In the genomic region with DNA sequence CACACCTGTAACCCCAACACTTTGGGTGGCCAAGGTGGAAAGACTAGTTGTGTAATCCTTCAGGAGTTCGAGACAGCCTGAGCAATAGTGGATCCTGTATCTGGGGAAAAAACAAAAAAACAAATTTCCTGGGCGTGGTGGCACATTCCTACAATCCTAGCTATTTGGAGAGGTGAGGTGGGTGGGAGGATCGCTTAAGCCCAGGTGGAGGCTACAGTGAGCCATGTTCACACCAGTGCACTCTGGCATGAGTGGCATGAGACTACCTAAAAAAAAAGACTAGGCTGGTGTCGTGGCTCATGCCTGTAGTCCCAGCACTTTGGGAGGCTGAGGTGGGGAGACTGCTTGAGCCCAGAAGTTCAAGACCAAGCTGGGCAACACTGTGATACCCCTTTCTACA, we compare ENCODE assay signal across 23 cellular contexts. TPM values are rescaled to one million over a fixed set of nuclear protein-coding genes. Genes with fewer than 3 reads are reported as not detected.
DNase-seq lines count a peak whose midpoint lies in the region; ATAC-seq, FAIRE-seq and TF ChIP-seq lines count a peak whose summit lies in the region.
"Had no signal": no experiment of that assay in that cellular context is flagged by ENCODE, and none has a peak within 500 bp of the region (broad histone marks: within the 10 kb centered on the region; RNA-seq: fewer than 3 reads in every experiment).

No MANE protein-coding gene starts in this region.

- H3K27ac Mint-ChIP-seq in activated CD8-positive, alpha-beta memory T cell treated with anti-CD3 and anti-CD28 coated beads, Interleukin-2, amount 10 ng/mL, durations not matched to agents 7 days and 5 days = no peak overlapping the region
- H3K27ac Mint-ChIP-seq: activated B cell treated with CpG ODN at 0.5 μM for 24 hours; activated naive CD4-positive, alpha-beta T cell treated with anti-CD3 and anti-CD28 coated beads for 36 hours; dendritic cell treated with granulocyte-macrophage colony-stimulating factor and Interleukin-4, amounts not matched to agents 40 ng/mL and 50 ng/mL, for 4 days; stimulated activated memory B cell treated with anti-CD40 and anti-IgM and Interleukin-4, amounts not matched to agents 10 μg/mL and 1 μg/mL and 100 μg/mL, for 72 hours had no signal

- peaks cover 56% of the 10 kb centered on the region for H3K36me3 Mint-ChIP-seq in activated CD8-positive, alpha-beta memory T cell treated with anti-CD3 and anti-CD28 coated beads, Interleukin-2, amount 10 ng/mL, durations not matched to agents 7 days and 5 days

- TF ChIP-seq POLR2A in H54 (IDR thresholded peaks at IDR 0.05; ENCODE audit: low read depth, low read length) = no peak

- H3K4me1 Mint-ChIP-seq in activated CD8-positive, alpha-beta memory T cell treated with anti-CD3 and anti-CD28 coated beads, Interleukin-2, amount 10 ng/mL, durations not matched to agents 7 days and 5 days = peaks cover 42% of the 10 kb centered on the region

- DNase-seq in activated CD8-positive, alpha-beta memory T cell treated with anti-CD3 and anti-CD28 coated beads, Interleukin-2, amount 10 ng/mL, durations not matched to agents 7 days and 5 days = peak; percentile 7
- DNase-seq in activated CD8-positive, alpha-beta memory T cell treated with anti-CD3 and anti-CD28 coated beads for 24 hours = no peak
- DNase-seq in RWPE2 (ENCODE audit: low spot score) (no peak), sciatic nerve (ENCODE audit: low spot score) (peak; percentile 14), dedifferentiated amniotic fluid mesenchymal stem cell (ENCODE audit: extremely low spot score) (no peak), H54 (ENCODE audit: insufficient read length, low spot score) (no peak), GOT3 (lab: John Stamatoyannopoulos, UW) (no peak)
- DNase-seq: 8988T; activated B cell treated with CpG ODN at 0.5 μM for 24 hours; activated naive CD4-positive, alpha-beta T cell treated with anti-CD3 and anti-CD28 coated beads for 36 hours; activated T-cell treated with anti-CD3 and anti-CD28 coated beads, Interleukin-2, amount 50 U/mL, for 4 hours; CD8-positive, alpha-beta memory T cell; KG1; mesendoderm; MM.1S; natural killer cell; NCI-H1436; NCI-H510A; retina; stimulated activated CD4-positive, alpha-beta T cell treated with anti-CD3 and anti-CD28 coated beads, Interleukin-2, amount 100 ng/mL, for 48 hours had no signal

- peaks cover 91% of the 10 kb centered on the region for H3K36me3 ChIP-seq in RWPE2 (ENCODE audit: low read depth)

- no peak overlapping the region for H3K4me3 Mint-ChIP-seq in activated CD8-positive, alpha-beta memory T cell treated with anti-CD3 and anti-CD28 coated beads, Interleukin-2, amount 10 ng/mL, durations not matched to agents 7 days and 5 days
- H3K4me3 Mint-ChIP-seq: activated B cell treated with CpG ODN at 0.5 μM for 24 hours; activated naive CD4-positive, alpha-beta T cell treated with anti-CD3 and anti-CD28 coated beads for 36 hours; activated T-cell treated with anti-CD3 and anti-CD28 coated beads, Interleukin-2, amount 50 U/mL, for 4 hours; CD8-positive, alpha-beta memory T cell; dendritic cell treated with granulocyte-macrophage colony-stimulating factor and Interleukin-4, amounts not matched to agents 40 ng/mL and 50 ng/mL, for 4 days; natural killer cell; stimulated activated memory B cell treated with anti-CD40 and anti-IgM and Interleukin-4, amounts not matched to agents 10 μg/mL and 1 μg/mL and 100 μg/mL, for 72 hours had no signal

- no peaks in the 10 kb centered on the region for H3K27me3 Mint-ChIP-seq in activated CD8-positive, alpha-beta memory T cell treated with anti-CD3 and anti-CD28 coated beads, Interleukin-2, amount 10 ng/mL, durations not matched to agents 7 days and 5 days
- H3K27me3 Mint-ChIP-seq: activated B cell treated with CpG ODN at 0.5 μM for 24 hours; CD8-positive, alpha-beta memory T cell; dendritic cell treated with granulocyte-macrophage colony-stimulating factor and Interleukin-4, amounts not matched to agents 40 ng/mL and 50 ng/mL, for 4 days; stimulated activated memory B cell treated with anti-CD40 and anti-IgM and Interleukin-4, amounts not matched to agents 10 μg/mL and 1 μg/mL and 100 μg/mL, for 72 hours had no signal

- no peaks in the 10 kb centered on the region for H3K9me3 Mint-ChIP-seq in activated CD8-positive, alpha-beta memory T cell treated with anti-CD3 and anti-CD28 coated beads, Interleukin-2, amount 10 ng/mL, durations not matched to agents 7 days and 5 days (ENCODE audit: low read depth)
- H3K9me3 Mint-ChIP-seq: activated B cell treated with CpG ODN at 0.5 μM for 24 hours; activated naive CD4-positive, alpha-beta T cell treated with anti-CD3 and anti-CD28 coated beads for 36 hours; activated T-cell treated with anti-CD3 and anti-CD28 coated beads, Interleukin-2, amount 50 U/mL, for 4 hours; CD8-positive, alpha-beta memory T cell; dendritic cell treated with granulocyte-macrophage colony-stimulating factor and Interleukin-4, amounts not matched to agents 40 ng/mL and 50 ng/mL, for 4 days; natural killer cell; stimulated activated memory B cell treated with anti-CD40 and anti-IgM and Interleukin-4, amounts not matched to agents 10 μg/mL and 1 μg/mL and 100 μg/mL, for 72 hours had no signal

- H3K4me1 ChIP-seq in RWPE2 (ENCODE audit: insufficient read depth, poor library complexity, severe bottlenecking) = peaks cover 15% of the 10 kb centered on the region

- H3K27me3 ChIP-seq in RWPE2 (ENCODE audit: insufficient read depth, poor library complexity, severe bottlenecking) = no peaks in the 10 kb centered on the region

- peak overlapping the region; percentile 38 for H3K27ac ChIP-seq in RWPE2 (ENCODE audit: poor library complexity, severe bottlenecking)

- CTCF ChIA-PET in activated CD8-positive, alpha-beta memory T cell treated with anti-CD3 and anti-CD28 coated beads, Interleukin-2, amount 10 ng/mL, durations not matched to agents 7 days and 5 days (lab: Charles Lee) = interaction anchor here (1.3 to 1.8 kb wide), 2 partner anchors 12 to 34 kb away, joined by 5 read pairs; no protein-coding TSS in a partner anchor

- no peak for TF ChIP-seq CTCF in RWPE2 (IDR thresholded peaks at IDR 0.05; ENCODE audit: poor library complexity, severe bottlenecking)

- no peak overlapping the region for H3K4me3 ChIP-seq in RWPE2 (ENCODE audit: severe bottlenecking)

- ATAC-seq in activated CD8-positive, alpha-beta memory T cell treated with anti-CD3 and anti-CD28 coated beads, Interleukin-2, amount 10 ng/mL, durations not matched to agents 7 days and 5 days = no peak
- ATAC-seq in RWPE2 (ENCODE audit: low read depth) (peak; percentile 82), esophagus mucosa (peak; percentile 25), sciatic nerve (no peak)
- ATAC-seq: activated T-cell treated with anti-CD3 and anti-CD28 coated beads, Interleukin-2, amount 50 U/mL, for 4 hours; natural killer cell; stimulated activated memory B cell treated with anti-CD40 and anti-IgM and Interleukin-4, amounts not matched to agents 10 μg/mL and 1 μg/mL and 100 μg/mL, for 72 hours had no signal

- intact Hi-C loops in sciatic nerve (cut with DNase I) = no loop called here

- H3K9me3 ChIP-seq in RWPE2 (ENCODE audit: severe bottlenecking) = no peaks in the 10 kb centered on the region

- no peak for FAIRE-seq in H54 (lab: Jason Lieb, UNC)

RNA-seq across cellular contexts. Expression of a gene that starts 17.2 kb away (rescaled TPM):
- total RNA-seq in activated CD8-positive, alpha-beta memory T cell treated with anti-CD3 and anti-CD28 coated beads, Interleukin-2, amount 10 ng/mL, durations not matched to agents 7 days and 5 days = 100 to 1,000 TPM; 241 to 268 TPM
- total RNA-seq in esophagus mucosa (153 TPM), sciatic nerve (157 TPM)

RNA-seq across cellular contexts. Expression of a gene that starts 25.1 kb away (rescaled TPM):
- total RNA-seq in activated CD8-positive, alpha-beta memory T cell treated with anti-CD3 and anti-CD28 coated beads, Interleukin-2, amount 10 ng/mL, durations not matched to agents 7 days and 5 days = 100 to 1,000 TPM; 583 to 726 TPM
- total RNA-seq in esophagus mucosa (674 TPM), sciatic nerve (246 TPM)

RNA-seq across cellular contexts. Expression of a gene that starts 40.7 kb away (rescaled TPM):
- 100 to 1,000 TPM; 110 to 113 TPM for total RNA-seq in activated CD8-positive, alpha-beta memory T cell treated with anti-CD3 and anti-CD28 coated beads, Interleukin-2, amount 10 ng/mL, durations not matched to agents 7 days and 5 days
- total RNA-seq in esophagus mucosa = 49.9 TPM
- total RNA-seq in sciatic nerve = 148 TPM

RNA-seq across cellular contexts. Expression of a gene that starts 54.3 kb away (rescaled TPM):
- total RNA-seq in activated CD8-positive, alpha-beta memory T cell treated with anti-CD3 and anti-CD28 coated beads, Interleukin-2, amount 10 ng/mL, durations not matched to agents 7 days and 5 days = 100 to 1,000 TPM; 723 to 803 TPM
- total RNA-seq in esophagus mucosa = 786 TPM
- 690 TPM for total RNA-seq in sciatic nerve

Comparison
In these comparisons a context has a peak if more than half of its experiments do, and no peak if none do; other contexts are left out.
1. DNase-seq: peak in activated CD8-positive, alpha-beta memory T cell treated with anti-CD3 and anti-CD28 coated beads, Interleukin-2, amount 10 ng/mL, durations not matched to agents 7 days and 5 days (single experiment) and sciatic nerve (single experiment); none in activated CD8-positive, alpha-beta memory T cell treated with anti-CD3 and anti-CD28 coated beads for 24 hours (single experiment), RWPE2 (single experiment), dedifferentiated amniotic fluid mesenchymal stem cell (single experiment), H54 (single experiment) and GOT3 (single experiment).
2. ATAC-seq: peak in RWPE2 (single experiment) and esophagus mucosa (single experiment); none in activated CD8-positive, alpha-beta memory T cell treated with anti-CD3 and anti-CD28 coated beads, Interleukin-2, amount 10 ng/mL, durations not matched to agents 7 days and 5 days (single experiment) and sciatic nerve (single experiment).